Comparison of ENCODE assay signal across 14 cellular contexts in genomic region chr6:38775870-38776269, GRCh38.
DNase-seq lines count a peak whose midpoint lies in the region; ATAC-seq and TF ChIP-seq lines count a peak whose summit lies in the region.
"Had no signal": no experiment of that assay in that cellular context is flagged by ENCODE, and none has a peak within 500 bp of the region (broad histone marks: within the 10 kb centered on the region; RNA-seq: fewer than 3 reads in every experiment).

No MANE protein-coding gene starts in this region.

- no peaks in the 10 kb centered on the region for H3K9me2 ChIP-seq in SU-DHL-6 (replicated peaks; ENCODE audit: insufficient read depth, low read length)

- in situ Hi-C loops in GM13977 (cut with MboI; ENCODE audit: low pct_unique_long_range_greater_than_20kb, low sequenced_read_pairs, unreplicated experiment) (no loop called here), gastrocnemius medialis (cut with MboI; ENCODE audit: low sequenced_read_pairs in 4 of 4) (no loop called here)

- H3K36me3 ChIP-seq in SU-DHL-6 (ENCODE audit: low read length) (no peaks in the 10 kb centered on the region), gastrocnemius medialis (no peaks in the 10 kb centered on the region), smooth muscle cell (ENCODE audit: low read depth) (no peaks in the 10 kb centered on the region)
- H3K36me3 ChIP-seq: spleen had no signal

- H2AFZ ChIP-seq in SU-DHL-6 (ENCODE audit: low read depth, low read length, severe bottlenecking): peak overlapping the region; percentile 8
- no peak overlapping the region for H2AFZ ChIP-seq in smooth muscle cell (ENCODE audit: low read depth)
- H2AFZ ChIP-seq: GM23338 had no signal

- 100% methylated on average over 1 of the region's 1 CpG for WGBS in smooth muscle cell (ENCODE audit: low lambda C conversion rate)

- TF ChIP-seq CTCF in GM13977 (IDR thresholded peaks at IDR 0.05; ENCODE audit: extremely low read depth, insufficient read depth, missing control alignments) (no peak), SU-DHL-6 (IDR thresholded peaks at IDR 0.05; ENCODE audit: insufficient read depth, low read length, poor library complexity, severe bottlenecking) (no peak), gastrocnemius medialis (IDR thresholded peaks at IDR 0.05 in 4 of 5, conservative IDR thresholded peaks at IDR 0.05 in 1 of 5) (no peak), smooth muscle cell (IDR thresholded peaks at IDR 0.05; ENCODE audit: borderline replicate concordance, insufficient read depth, poor library complexity, severe bottlenecking) (no peak)

- H4K20me1 ChIP-seq in SU-DHL-6 (ENCODE audit: low read depth, low read length): no peaks in the 10 kb centered on the region
- no peaks in the 10 kb centered on the region for H4K20me1 ChIP-seq in smooth muscle cell (ENCODE audit: low read depth)

- ATAC-seq in GM21447 (IDR thresholded peaks at IDR 0.05; ENCODE audit: unreplicated experiment) (peak; percentile 77), HG03135 (IDR thresholded peaks at IDR 0.05; ENCODE audit: unreplicated experiment) (peak; percentile 56), gastrocnemius medialis (no peak)
- ATAC-seq: GM23338, HepG2, Panc1 had no signal

- H3K4me2 ChIP-seq in SU-DHL-6 (ENCODE audit: low read depth, low read length, poor library complexity, severe bottlenecking) (peak overlapping the region; percentile 51), smooth muscle cell (no peak overlapping the region)
- H3K4me2 ChIP-seq: GM23338 had no signal

- H3K9me3 ChIP-seq in SU-DHL-6 (ENCODE audit: insufficient read depth, low read length) (no peaks in the 10 kb centered on the region), gastrocnemius medialis (peaks cover 0 to 5% (median 0%) of the 10 kb centered on the region in 3 donors), smooth muscle cell (replicated peaks; ENCODE audit: low read depth) (no peaks in the 10 kb centered on the region)
- H3K9me3 ChIP-seq: spleen had no signal

- H3K79me2 ChIP-seq in SU-DHL-6 (ENCODE audit: insufficient read depth, low read length) (no peaks in the 10 kb centered on the region), smooth muscle cell (ENCODE audit: low read depth) (no peaks in the 10 kb centered on the region)

- intact Hi-C loops in gastrocnemius medialis (cut with DNase I; ENCODE audit: low total_unique reads): no loop called here

- peak overlapping the region; percentile 56 for H3K27ac ChIP-seq in SU-DHL-6 (ENCODE audit: low read depth, low read length)
- H3K27ac ChIP-seq in gastrocnemius medialis: no peak overlapping the region
- no peak overlapping the region for H3K27ac ChIP-seq in smooth muscle cell (ENCODE audit: low read depth)
- H3K27ac ChIP-seq: spleen had no signal

- no peaks in the 10 kb centered on the region; the same call in 1 of the 2 replicates for H3F3A ChIP-seq in SU-DHL-6 (ENCODE audit: insufficient read depth)
- H3F3A ChIP-seq in smooth muscle cell (ENCODE audit: low read depth): no peaks in the 10 kb centered on the region

- peak; percentile 32 for DNase-seq in GM13977 (ENCODE audit: low spot score)
- DNase-seq in activated gamma-delta T cell (lab: John Stamatoyannopoulos, UW): no peak
- DNase-seq in stimulated activated CD4-positive, alpha-beta T cell treated with anti-CD3 and anti-CD28 coated beads, Interleukin-15, amount 100 ng/mL, for 24 hours: no peak
- DNase-seq in gastrocnemius medialis: no peak
- no peak for DNase-seq in smooth muscle cell (lab: John Stamatoyannopoulos, UW; ENCODE audit: unreplicated experiment)
- DNase-seq: C1 segment of cervical spinal cord, NCI-H2029, spleen had no signal

- H3K4me1 ChIP-seq in gastrocnemius medialis (no peaks in the 10 kb centered on the region), smooth muscle cell (ENCODE audit: low read depth) (no peaks in the 10 kb centered on the region)

- no peak overlapping the region for H3K4me3 ChIP-seq in SU-DHL-6 (ENCODE audit: insufficient read depth, low read length, poor library complexity, severe bottlenecking)
- H3K4me3 ChIP-seq in gastrocnemius medialis: no peak overlapping the region
- H3K4me3 ChIP-seq in smooth muscle cell: no peak overlapping the region
- H3K4me3 ChIP-seq: GM23338, spleen had no signal

- no peak for TF ChIP-seq POLR2A in gastrocnemius medialis (IDR thresholded peaks at IDR 0.05)

- H3K27me3 ChIP-seq in SU-DHL-6 (ENCODE audit: low read length) (no peaks in the 10 kb centered on the region), gastrocnemius medialis (no peaks in the 10 kb centered on the region), smooth muscle cell (ENCODE audit: low read depth) (no peaks in the 10 kb centered on the region)

- H3K9ac ChIP-seq in SU-DHL-6 (ENCODE audit: low read length) (no peak overlapping the region), smooth muscle cell (ENCODE audit: low read depth) (no peak overlapping the region)

Comparison
In these comparisons a context has a peak if more than half of its experiments do, and no peak if none do; other contexts are left out.
1. ATAC-seq: peak in GM21447 (single experiment) and HG03135 (single experiment); none in gastrocnemius medialis (0 of 2).